In the genomic region with DNA sequence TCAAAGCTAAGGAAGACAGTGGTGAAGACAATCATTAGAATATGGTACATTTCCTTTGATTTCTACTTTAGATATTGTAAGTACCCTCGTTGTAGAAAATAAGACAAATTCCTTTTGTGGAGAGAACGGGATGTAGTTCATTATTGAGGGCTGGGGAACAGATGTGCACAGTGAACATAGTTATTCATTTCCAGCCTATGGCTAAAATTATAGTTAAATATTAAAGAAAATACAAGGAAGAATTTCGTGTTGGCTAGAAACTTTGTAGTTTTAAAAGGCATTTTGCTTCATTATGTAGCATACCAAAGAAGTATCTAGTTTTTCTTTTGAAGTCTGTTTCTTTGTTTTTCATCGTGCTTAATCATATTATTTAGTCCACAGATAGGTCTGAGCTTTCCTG, we compare ENCODE assay signal across 21 cellular contexts.
DNase-seq lines count a peak whose midpoint lies in the region; ATAC-seq, FAIRE-seq and TF ChIP-seq lines count a peak whose summit lies in the region.
"Had no signal": no experiment of that assay in that cellular context is flagged by ENCODE, and none has a peak within 500 bp of the region (broad histone marks: within the 10 kb centered on the region; RNA-seq: fewer than 3 reads in every experiment).

No MANE protein-coding gene starts in this region.

- no peaks in the 10 kb centered on the region for H3K9me3 ChIP-seq in body of pancreas
- H3K9me3 ChIP-seq in pancreas: no peaks in the 10 kb centered on the region
- H3K9me3 ChIP-seq in stomach: no peaks in the 10 kb centered on the region

- H3K27me3 Mint-ChIP-seq in activated T-helper 17 cell treated with anti-CD3 and anti-CD28 coated beads, Interleukin-2, amount 50 U/mL, for 72 hours: no peaks in the 10 kb centered on the region

- H3K27ac ChIP-seq in body of pancreas: peak overlapping the region in 3 of 4 donors; percentile 24 to 58 (median 55)
- H3K27ac ChIP-seq in pancreas: peak overlapping the region in 2 of 4 donors; percentile 22 to 30
- H3K27ac ChIP-seq in stomach: no peak overlapping the region
- H3K27ac ChIP-seq: KMS-11 had no signal

- TF ChIP-seq EP300 in stomach (IDR thresholded peaks at IDR 0.05): no peak

- H3K9me3 Mint-ChIP-seq in activated T-helper 17 cell treated with anti-CD3 and anti-CD28 coated beads, Interleukin-2, amount 50 U/mL, for 72 hours: no peaks in the 10 kb centered on the region
- H3K9me3 Mint-ChIP-seq: CD8-positive, alpha-beta T cell had no signal

- no peaks in the 10 kb centered on the region for H3K4me1 Mint-ChIP-seq in activated T-helper 17 cell treated with anti-CD3 and anti-CD28 coated beads, Interleukin-2, amount 50 U/mL, for 72 hours

- WGBS in body of pancreas, 2 donors: 49 to 55% methylated on average over 4 of the region's 4 CpGs
- 47 to 55% methylated on average over 4 of the region's 4 CpGs for WGBS in pancreas, 2 donors
- 71 to 81% (median 80%) methylated on average over 4 of the region's 4 CpGs for WGBS in stomach, 5 donors

- intact Hi-C loops in body of pancreas (cut with DNase I) (no loop called here), pancreas (cut with DNase I) (no loop called here), stomach (cut with DNase I; ENCODE audit: low total_unique reads) (no loop called here), Right ventricle myocardium superior (cut with DNase I) (no loop called here)

- TF ChIP-seq CTCF in body of pancreas (IDR thresholded peaks at IDR 0.05) (no peak), pancreas (IDR thresholded peaks at IDR 0.05) (no peak), stomach (IDR thresholded peaks at IDR 0.05) (no peak)

- no peak for DNase-seq in body of pancreas
- DNase-seq in kidney tubule cell (ENCODE audit: low spot score): peak; percentile 51
- DNase-seq in pancreas: no peak
- no peak for DNase-seq in stomach
- no peak for DNase-seq in superior temporal gyrus (ENCODE audit: extremely low spot score)
- DNase-seq in Right ventricle myocardium superior: no peak
- DNase-seq: C1 segment of cervical spinal cord; CD8-positive, alpha-beta T cell; DMS153; IMR-90; NCI-H1105; NCI-H2029 treated with DMSO at 0.1 percent for 48 hours; NCI-H345; NCI-H524; OCI-M1; SHP77 had no signal

- H3K4me3 Mint-ChIP-seq in activated T-helper 17 cell treated with anti-CD3 and anti-CD28 coated beads, Interleukin-2, amount 50 U/mL, for 72 hours: no peak overlapping the region
- H3K4me3 Mint-ChIP-seq: CD8-positive, alpha-beta T cell had no signal

- no peak overlapping the region for H3K4me3 ChIP-seq in body of pancreas
- no peak overlapping the region for H3K4me3 ChIP-seq in pancreas
- no peak overlapping the region for H3K4me3 ChIP-seq in stomach

- H3K36me3 ChIP-seq in body of pancreas (replicated peaks in 1 of 2; ENCODE audit: insufficient read depth in 1 of 2, low read depth in 2 of 2) (no peaks in the 10 kb centered on the region), pancreas (no peaks in the 10 kb centered on the region), stomach (peaks cover 0 to 90% (median 60%) of the 10 kb centered on the region in 4 donors)

- ATAC-seq in body of pancreas: peak; percentile 57
- ATAC-seq in pancreas: peak; percentile 41 to 73 (median 53)
- no peak for ATAC-seq in Right ventricle myocardium superior (ENCODE audit: poor library complexity)
- ATAC-seq in activated T-helper 17 cell treated with anti-CD3 and anti-CD28 coated beads, Interleukin-2, amount 50 U/mL, for 72 hours (replicated peaks): no peak
- ATAC-seq: CD8-positive, alpha-beta T cell; HCT116 had no signal

- no peak for FAIRE-seq in pancreas (lab: Jason Lieb, UNC)
- FAIRE-seq: G401.6, H1 had no signal

- no peak overlapping the region for H3K27ac Mint-ChIP-seq in activated T-helper 17 cell treated with anti-CD3 and anti-CD28 coated beads, Interleukin-2, amount 50 U/mL, for 72 hours
- H3K27ac Mint-ChIP-seq: CD8-positive, alpha-beta T cell had no signal

- H3K27me3 ChIP-seq in body of pancreas (no peaks in the 10 kb centered on the region), pancreas (no peaks in the 10 kb centered on the region), stomach (no peaks in the 10 kb centered on the region)

- H3K36me3 Mint-ChIP-seq in activated T-helper 17 cell treated with anti-CD3 and anti-CD28 coated beads, Interleukin-2, amount 50 U/mL, for 72 hours (ENCODE audit: low read depth): peaks cover 86% of the 10 kb centered on the region

- TF ChIP-seq POLR2A in body of pancreas (IDR thresholded peaks at IDR 0.05) (no peak), stomach (IDR thresholded peaks at IDR 0.05) (no peak)

- H3K4me1 ChIP-seq in body of pancreas: peaks cover 28% of the 10 kb centered on the region
- peaks cover 0 to 11% (median 0%) of the 10 kb centered on the region in 3 donors for H3K4me1 ChIP-seq in pancreas
- H3K4me1 ChIP-seq in stomach: no peaks in the 10 kb centered on the region

Comparison
In these comparisons a context has a peak if more than half of its experiments do, and no peak if none do; other contexts are left out.
1. ATAC-seq: peak in body of pancreas (single experiment) and pancreas (4 of 4); none in Right ventricle myocardium superior (single experiment) and activated T-helper 17 cell treated with anti-CD3 and anti-CD28 coated beads, Interleukin-2, amount 50 U/mL, for 72 hours (single experiment).
2. H3K27ac ChIP-seq: peak in body of pancreas (3 of 4); none in stomach (0 of 5).